ENCODE assay signal across 32 cellular contexts in the genomic region with DNA sequence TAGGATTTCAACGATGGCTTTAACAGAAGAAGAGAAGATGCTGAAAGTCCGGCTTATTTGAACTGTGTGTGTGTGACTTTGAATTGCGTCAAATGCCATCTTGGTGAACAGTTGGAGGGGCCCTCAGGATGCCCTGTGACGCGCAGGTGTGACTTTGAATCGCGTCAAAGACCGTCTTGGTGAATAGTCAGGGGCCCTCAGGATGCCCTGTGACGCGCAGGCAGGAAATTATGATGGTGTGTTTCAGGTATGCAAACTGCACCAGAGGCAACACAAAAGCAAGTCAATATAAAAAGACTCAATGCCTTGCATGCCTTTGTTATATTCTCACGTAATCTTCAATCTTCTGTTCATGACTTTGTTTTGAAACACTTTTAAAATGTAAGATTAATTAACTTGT. TPM values are rescaled to one million over a fixed set of nuclear protein-coding genes. Genes with fewer than 3 reads are reported as not detected.
DNase-seq lines count a peak whose midpoint lies in the region; ATAC-seq, FAIRE-seq and TF ChIP-seq lines count a peak whose summit lies in the region.
"Had no signal": no experiment of that assay in that cellular context is flagged by ENCODE, and none has a peak within 500 bp of the region (broad histone marks: within the 10 kb centered on the region; RNA-seq: fewer than 3 reads in every experiment).

No MANE protein-coding gene starts in this region.

- CTCF ChIA-PET in Calu3 (lab: Charles Lee) (no interaction called here), Panc1 (lab: Charles Lee) (no interaction called here)

- H3K27me3 ChIP-seq in Panc1 (ENCODE audit: control insufficient read depth, insufficient read depth, low read length) (no peaks in the 10 kb centered on the region), foreskin keratinocyte (no peaks in the 10 kb centered on the region), small intestine (ENCODE audit: control insufficient read depth in 2 of 2, insufficient read depth in 2 of 2, low read length in 2 of 2) (no peaks in the 10 kb centered on the region)
- H3K27me3 ChIP-seq: body of pancreas, neutrophil, tibial nerve had no signal

- H3K9me3 ChIP-seq in Panc1 (ENCODE audit: control insufficient read depth, insufficient read depth, low read depth, low read length) = no peaks in the 10 kb centered on the region
- H3K9me3 ChIP-seq in small intestine (ENCODE audit: control insufficient read depth, low read depth) = no peaks in the 10 kb centered on the region
- H3K9me3 ChIP-seq: body of pancreas, neutrophil, prostate gland had no signal

- WGBS in small intestine, 3 donors = 81 to 88% (median 84%) methylated on average over 11 of the region's 11 CpGs

- no peak for FAIRE-seq in small intestine (lab: Jason Lieb, UNC)
- FAIRE-seq: A204.1 had no signal

- H3K4me3 Mint-ChIP-seq in Calu3 (ENCODE audit: low read depth, unreplicated experiment) (no peak overlapping the region), progenitor cell of endocrine pancreas (ENCODE audit: low read depth) (no peak overlapping the region)
- H3K4me3 Mint-ChIP-seq: activated CD4-positive, alpha-beta memory T cell treated with anti-CD3 and anti-CD28 coated beads for 36 hours; CD14-positive monocyte had no signal

- POLR2A ChIA-PET in Panc1 (lab: Charles Lee) = no interaction called here

- H3K4me1 Mint-ChIP-seq in Calu3 (ENCODE audit: low read depth, unreplicated experiment) (peaks cover 33% of the 10 kb centered on the region), progenitor cell of endocrine pancreas (ENCODE audit: low read depth) (peaks cover 73% of the 10 kb centered on the region)

- in situ Hi-C loops in Panc1 (cut with HindIII; ENCODE audit: low pct_unique_long_range_greater_than_20kb, low sequenced_read_pairs) = no loop called here

- ATAC-seq in Panc1 = no peak
- no peak for ATAC-seq in foreskin keratinocyte
- no peak for ATAC-seq in HG03045 (IDR thresholded peaks at IDR 0.05; ENCODE audit: unreplicated experiment)
- ATAC-seq: body of pancreas, left lobe of liver, sciatic nerve had no signal

- peaks cover 25% of the 10 kb centered on the region for H3K36me3 Mint-ChIP-seq in Calu3 (ENCODE audit: insufficient read depth, unreplicated experiment)
- H3K36me3 Mint-ChIP-seq in progenitor cell of endocrine pancreas (ENCODE audit: insufficient read depth) = peaks cover 19% of the 10 kb centered on the region
- H3K36me3 Mint-ChIP-seq: activated CD4-positive, alpha-beta memory T cell treated with anti-CD3 and anti-CD28 coated beads for 36 hours had no signal

- DNase-seq in Calu3 = peak; percentile 18
- DNase-seq in Panc1 (ENCODE audit: low read depth, low spot score) = no peak
- DNase-seq in foreskin keratinocyte = peak; percentile 18 to 59
- no peak for DNase-seq in progenitor cell of endocrine pancreas (ENCODE audit: low spot score, unreplicated experiment)
- DNase-seq in NCI-H1092 (lab: John Stamatoyannopoulos, UW) = no peak
- DNase-seq in small intestine = no peak
- DNase-seq in NCI-H2227 (lab: John Stamatoyannopoulos, UW; ENCODE audit: unreplicated experiment) = no peak
- DNase-seq: activated CD4-positive, alpha-beta memory T cell treated with anti-CD3 and anti-CD28 coated beads for 36 hours; activated CD4-positive, CD25-positive, alpha-beta regulatory T cell treated with anti-CD3 and anti-CD28 coated beads, Interleukin-2, amount 50 U/mL, for 72 hours; activated CD8-positive, alpha-beta memory T cell treated with anti-CD3 and anti-CD28 coated beads, Interleukin-2, amount 50 U/mL, for 4 hours; activated naive CD4-positive, alpha-beta T cell treated with Interleukin-2 at 50 U/mL for 16 hours; body of pancreas; DMS79 treated with DMSO at 0.1 percent for 48 hours; GF-D8; KG1; mesenchymal stem cell; NCI-H1105; NCI-H187; NCI-H526; NK-92 treated with Interleukin-12 subunit alpha and Interleukin-12 subunit beta, amount 100 ng/mL, for 24 hours; stimulated activated CD4-positive, alpha-beta T cell treated with anti-CD3 and anti-CD28 coated beads, Interleukin-15, amount 100 ng/mL, for 24 hours; stimulated activated CD4-positive, alpha-beta T cell treated with anti-CD3 and anti-CD28 coated beads, Interleukin-4, amount 100 ng/mL, for 4 hours; T-helper 2 cell had no signal

- intact Hi-C loops in Calu3 (cut with micrococcal nuclease; ENCODE audit: unreplicated experiment) (no loop called here), Panc1 (cut with micrococcal nuclease; ENCODE audit: unreplicated experiment) (no loop called here)

- H3K4me3 ChIP-seq in Panc1 (ENCODE audit: low read depth in 2 of 2, low read length in 2 of 2) = no peak overlapping the region
- no peak overlapping the region for H3K4me3 ChIP-seq in small intestine (ENCODE audit: low read depth in 1 of 2, low read length in 2 of 2)
- H3K4me3 ChIP-seq: body of pancreas, prostate gland, tibial nerve had no signal

- H3K4me1 ChIP-seq in Panc1 (ENCODE audit: control insufficient read depth, insufficient read depth, low read length) = peaks cover 57% of the 10 kb centered on the region
- peaks cover 4% of the 10 kb centered on the region for H3K4me1 ChIP-seq in foreskin keratinocyte
- peaks cover 5 to 6% of the 10 kb centered on the region in 2 donors for H3K4me1 ChIP-seq in small intestine (ENCODE audit: control insufficient read depth in 2 of 2, insufficient read depth in 1 of 2, low read depth in 1 of 2, low read length in 1 of 2)
- H3K4me1 ChIP-seq: prostate gland had no signal

- H3K36me3 ChIP-seq in Panc1 (ENCODE audit: control insufficient read depth, insufficient read depth, low read length) (no peaks in the 10 kb centered on the region), small intestine (ENCODE audit: control insufficient read depth in 2 of 2, insufficient read depth in 2 of 2, low read length in 2 of 2) (no peaks in the 10 kb centered on the region)
- H3K36me3 ChIP-seq: prostate gland had no signal

- BruUV-seq in Calu3 (replicated peaks; lab: Mats Ljungman, UMichigan) (no TSS peak), Panc1 (replicated peaks; lab: Mats Ljungman, UMichigan) (no TSS peak)

- H3K27ac Mint-ChIP-seq in Calu3 (ENCODE audit: unreplicated experiment) (peak overlapping the region; percentile 93), progenitor cell of endocrine pancreas (peak overlapping the region; percentile 82)
- H3K27ac Mint-ChIP-seq: activated CD4-positive, alpha-beta memory T cell treated with anti-CD3 and anti-CD28 coated beads for 36 hours had no signal

- H3K9me3 Mint-ChIP-seq in Calu3 (ENCODE audit: low read depth, unreplicated experiment) = no peaks in the 10 kb centered on the region
- H3K9me3 Mint-ChIP-seq in progenitor cell of endocrine pancreas (ENCODE audit: low read depth) = peaks cover 9% of the 10 kb centered on the region
- H3K9me3 Mint-ChIP-seq: activated CD4-positive, alpha-beta memory T cell treated with anti-CD3 and anti-CD28 coated beads for 36 hours; CD14-positive monocyte had no signal

- TF ChIP-seq CTCF in Calu3 (IDR thresholded peaks at IDR 0.05; ENCODE audit: unreplicated experiment) = no peak
- TF ChIP-seq CTCF in Panc1 (IDR thresholded peaks at IDR 0.05) = no peak
- TF ChIP-seq CTCF in foreskin keratinocyte (conservative IDR thresholded peaks at IDR 0.05) = no peak
- no peak for TF ChIP-seq CTCF in progenitor cell of endocrine pancreas (IDR thresholded peaks at IDR 0.05; ENCODE audit: unreplicated experiment)

- H3K27ac ChIP-seq in Panc1 (ENCODE audit: low read length) (peak overlapping the region; percentile 94), foreskin keratinocyte (no peak overlapping the region), small intestine (ENCODE audit: low read depth in 1 of 2, low read length in 1 of 2) (no peak overlapping the region)
- H3K27ac ChIP-seq: epithelial cell of prostate, neutrophil, prostate gland, tibial nerve had no signal

- no peaks in the 10 kb centered on the region for H3K27me3 Mint-ChIP-seq in Calu3 (ENCODE audit: unreplicated experiment)
- H3K27me3 Mint-ChIP-seq in progenitor cell of endocrine pancreas = no peaks in the 10 kb centered on the region
- H3K27me3 Mint-ChIP-seq: activated CD4-positive, alpha-beta memory T cell treated with anti-CD3 and anti-CD28 coated beads for 36 hours had no signal

RNA-seq across cellular contexts. Expression of gene ATP11A, which starts 29.2 kb away (rescaled TPM):
- total RNA-seq in Calu3 (2022) (113 and 115 TPM in 2 replicates), Panc1 (2021; ENCODE audit: unreplicated experiment) (85.8 TPM), foreskin keratinocyte (11.7 and 13.4 TPM in 2 replicates), progenitor cell of endocrine pancreas (100 and 109 TPM in 2 replicates)
- 63.9 TPM for polyA plus RNA-seq in Panc1 (2012; ENCODE audit: insufficient read length)
- polyA plus RNA-seq in foreskin keratinocyte (2.5 and 2.6 TPM in 2 replicates), small intestine (10 to 100 TPM in 1 of 3 donors, 1 to 10 TPM in 2; 3.2 to 15.1 (median 4.0) TPM)

Comparison
In these comparisons a context has a peak if more than half of its experiments do, and no peak if none do; other contexts are left out.
1. DNase-seq: peak in Calu3 (single experiment) and foreskin keratinocyte (2 of 2); none in Panc1 (single experiment), progenitor cell of endocrine pancreas (single experiment), NCI-H1092 (single experiment), small intestine (single experiment) and NCI-H2227 (single experiment).